7 cellular contexts compared by ENCODE assay signal in the genomic region with DNA sequence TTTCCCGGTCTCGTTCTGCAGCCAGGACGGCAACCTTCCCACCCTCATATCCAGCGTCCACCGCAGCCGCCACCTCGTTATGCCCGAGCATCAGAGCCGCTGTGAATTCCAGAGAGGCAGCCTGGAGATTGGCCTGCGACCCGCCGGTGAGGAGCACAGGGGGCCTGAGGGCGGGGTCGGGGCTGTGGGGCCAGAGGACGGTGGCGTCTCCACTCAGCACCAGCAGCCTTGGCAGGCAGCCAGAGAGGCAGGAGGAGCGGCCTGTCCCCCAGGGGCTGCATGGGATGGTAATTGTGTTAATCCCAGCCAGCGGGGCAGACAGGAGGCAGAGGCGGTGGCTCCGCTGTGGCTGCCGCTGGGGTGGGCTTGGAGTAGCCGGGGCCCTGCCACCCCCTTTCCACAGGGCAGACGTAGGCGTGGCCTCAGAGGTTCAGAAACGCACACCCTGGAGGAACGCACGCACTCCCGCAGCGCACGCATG. TPM values are rescaled to one million over a fixed set of nuclear protein-coding genes. Genes with fewer than 3 reads are reported as not detected.
DNase-seq lines count a peak whose midpoint lies in the region; ATAC-seq and TF ChIP-seq lines count a peak whose summit lies in the region.
"Had no signal": no experiment of that assay in that cellular context is flagged by ENCODE, and none has a peak within 500 bp of the region (broad histone marks: within the 10 kb centered on the region; RNA-seq: fewer than 3 reads in every experiment).

No MANE protein-coding gene starts in this region.

- no peaks in the 10 kb centered on the region for H3K9me3 ChIP-seq in BE2C

- ATAC-seq in stimulated activated naive B cell treated with anti-CD40 and anti-IgM and Interleukin-4, amounts not matched to agents 10 μg/mL and 1 μg/mL and 100 μg/mL, for 72 hours (replicated peaks): no peak
- no peak for ATAC-seq in HG03521 (IDR thresholded peaks at IDR 0.05; ENCODE audit: unreplicated experiment)

- peaks cover 8% of the 10 kb centered on the region for H3K36me3 ChIP-seq in BE2C

- H3K9me3 Mint-ChIP-seq in stimulated activated naive B cell treated with anti-CD40 and anti-IgM and Interleukin-4, amounts not matched to agents 10 μg/mL and 1 μg/mL and 100 μg/mL, for 72 hours: no peaks in the 10 kb centered on the region

- H3K4me3 ChIP-seq in BE2C (ENCODE audit: low read depth, low read length): peak overlapping the region; percentile 38

- H3K27ac ChIP-seq in VCaP: peak overlapping the region; percentile 3; the same call in 1 of the 2 replicates

- H3K27ac Mint-ChIP-seq in stimulated activated naive B cell treated with anti-CD40 and anti-IgM and Interleukin-4, amounts not matched to agents 10 μg/mL and 1 μg/mL and 100 μg/mL, for 72 hours: no peak overlapping the region

- peaks cover 5% of the 10 kb centered on the region; the same call in 1 of the 2 replicates for H3K27me3 ChIP-seq in BE2C

- DNase-seq in BE2C (peak; percentile 99), NCI-H1092 (lab: John Stamatoyannopoulos, UW) (peak; percentile 40), kidney glomerular epithelial cell (lab: John Stamatoyannopoulos, UW) (no peak)
- DNase-seq in stimulated activated naive B cell treated with anti-CD40 and anti-IgM and Interleukin-4, amounts not matched to agents 10 μg/mL and 1 μg/mL and 100 μg/mL, for 72 hours: no peak
- DNase-seq: NCI-H510A treated with DMSO at 0.1 percent for 48 hours had no signal

- TF ChIP-seq CTCF in BE2C (IDR thresholded peaks at IDR 0.05; ENCODE audit: low read depth, low read length) (no peak), VCaP (conservative IDR thresholded peaks at IDR 0.05) (no peak)

- H3K27me3 Mint-ChIP-seq in stimulated activated naive B cell treated with anti-CD40 and anti-IgM and Interleukin-4, amounts not matched to agents 10 μg/mL and 1 μg/mL and 100 μg/mL, for 72 hours: peaks cover 62 to 69% of the 10 kb centered on the region in 2 donors

- H3K4me3 Mint-ChIP-seq in stimulated activated naive B cell treated with anti-CD40 and anti-IgM and Interleukin-4, amounts not matched to agents 10 μg/mL and 1 μg/mL and 100 μg/mL, for 72 hours: peak overlapping the region in 1 of 2 donors; percentile 13

- peaks cover 68% of the 10 kb centered on the region for H3K4me1 ChIP-seq in BE2C

- peaks cover 0 to 1% of the 10 kb centered on the region in 2 donors for H3K36me3 Mint-ChIP-seq in stimulated activated naive B cell treated with anti-CD40 and anti-IgM and Interleukin-4, amounts not matched to agents 10 μg/mL and 1 μg/mL and 100 μg/mL, for 72 hours

- peaks cover 11 to 13% of the 10 kb centered on the region in 2 donors for H3K4me1 Mint-ChIP-seq in stimulated activated naive B cell treated with anti-CD40 and anti-IgM and Interleukin-4, amounts not matched to agents 10 μg/mL and 1 μg/mL and 100 μg/mL, for 72 hours

RNA-seq across cellular contexts. Expression of a gene that starts 12.1 kb away (rescaled TPM):
- polyA plus RNA-seq in BE2C (2012; ENCODE audit: insufficient read depth, insufficient read length, low read depth): 1.9 TPM

RNA-seq across cellular contexts. Expression of a gene that starts 23.3 kb away (rescaled TPM):
- polyA plus RNA-seq in BE2C (2012; ENCODE audit: insufficient read depth, insufficient read length, low read depth): 253 TPM

RNA-seq across cellular contexts. Expression of a gene that starts 24.6 kb away (rescaled TPM):
- polyA plus RNA-seq in BE2C (2012; ENCODE audit: insufficient read depth, insufficient read length, low read depth): 127 TPM

RNA-seq across cellular contexts. Expression of a gene that starts 30.5 kb away (rescaled TPM):
- polyA plus RNA-seq in BE2C (2012; ENCODE audit: insufficient read depth, insufficient read length, low read depth): not detected

RNA-seq across cellular contexts. Expression of a gene that starts 46.1 kb away (rescaled TPM):
- polyA plus RNA-seq in BE2C (2012; ENCODE audit: insufficient read depth, insufficient read length, low read depth): not detected

Comparison
In these comparisons a context has a peak if more than half of its experiments do, and no peak if none do; other contexts are left out.
1. DNase-seq: peak in BE2C (single experiment) and NCI-H1092 (single experiment); none in stimulated activated naive B cell treated with anti-CD40 and anti-IgM and Interleukin-4, amounts not matched to agents 10 μg/mL and 1 μg/mL and 100 μg/mL, for 72 hours (single experiment) and kidney glomerular epithelial cell (single experiment).